ENCODE assay signal across 8 cellular contexts in the genomic region with DNA sequence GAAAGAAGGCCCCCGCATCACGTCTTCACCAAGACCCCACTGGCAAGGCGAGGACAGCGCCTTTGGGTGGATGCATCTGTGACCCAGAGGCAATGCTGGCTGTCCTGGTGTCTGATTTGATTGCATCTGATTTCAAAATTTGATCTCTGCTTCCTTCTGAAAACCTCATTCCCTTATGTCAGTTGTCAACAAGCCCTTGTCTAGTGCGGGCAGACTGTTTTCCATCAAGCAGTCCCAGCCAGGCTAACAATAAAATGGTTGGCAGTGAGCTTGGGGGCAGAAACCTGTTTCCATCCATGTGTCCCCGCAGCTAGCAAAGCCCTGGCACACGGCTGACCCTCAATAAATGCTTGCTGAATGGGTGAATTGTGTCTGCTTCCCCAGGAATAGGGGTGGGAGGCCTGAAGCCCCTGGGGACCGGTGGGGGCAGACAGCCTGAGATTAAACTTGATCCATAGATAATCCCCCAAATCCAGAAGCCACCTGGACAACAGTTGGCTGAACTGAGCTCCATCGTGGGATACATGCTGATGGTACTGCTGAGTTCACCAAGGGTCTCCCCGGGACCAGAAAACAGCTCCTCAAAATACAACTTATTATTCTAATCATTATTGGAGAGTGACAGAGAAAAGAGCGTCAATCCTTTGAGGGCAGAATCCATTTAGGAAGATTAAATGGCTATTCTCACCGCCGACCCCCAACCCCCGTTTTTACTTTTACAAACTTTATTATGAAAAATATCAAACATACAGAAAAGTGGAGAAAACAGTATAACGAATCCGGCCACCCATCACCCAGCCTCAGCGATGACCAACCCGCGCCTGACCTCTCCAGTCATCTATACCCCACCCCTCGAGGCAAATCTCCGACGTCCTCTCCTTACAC. TPM values are rescaled to one million over a fixed set of nuclear protein-coding genes. Genes with fewer than 3 reads are reported as not detected.
A peak's percentile ranks its signal among the peaks of the same experiment; 100 is the strongest.
DNase-seq lines count a peak whose midpoint lies in the region; ATAC-seq and TF ChIP-seq lines count a peak whose summit lies in the region.

No MANE protein-coding gene starts in this region.

- no peak for TF ChIP-seq POLR2A in adrenal gland (IDR thresholded peaks at IDR 0.05)

- intact Hi-C loops in left ventricle myocardium inferior (cut with micrococcal nuclease): no loop called here
- intact Hi-C loops in Right ventricle myocardium inferior (cut with DNase I): loop anchor here (5.0 kb wide), 2 partner anchors 39 to 184 kb away; no protein-coding TSS in a partner anchor
- intact Hi-C loops in adrenal gland (cut with DNase I): loop anchor here in 1 of 2 donors (10.0 kb wide), 1 partner anchor 142 kb away; no protein-coding TSS in a partner anchor

- H3K27ac ChIP-seq in left ventricle myocardium inferior (replicated peaks) (peak overlapping the region; percentile 97), adrenal gland (peak overlapping the region; percentile 87 to 98 (median 95)), layer of hippocampus (ENCODE audit: low read depth, low read length) (peak overlapping the region; percentile 63), temporal lobe (ENCODE audit: low read depth, low read length) (peak overlapping the region; percentile 30)

- H3K27me3 ChIP-seq in left ventricle myocardium inferior (ENCODE audit: low read depth) (no peaks in the 10 kb centered on the region), adrenal gland (no peaks in the 10 kb centered on the region), layer of hippocampus (ENCODE audit: control insufficient read depth, insufficient read depth, low read length) (peaks cover 3% of the 10 kb centered on the region)

- H3K4me1 ChIP-seq in left ventricle myocardium inferior (peaks cover 70% of the 10 kb centered on the region), adrenal gland (replicated peaks in 1 of 2) (peaks cover 26 to 56% of the 10 kb centered on the region in 2 donors)

- DNase-seq in left ventricle myocardium inferior (no peak), Right ventricle myocardium inferior (ENCODE audit: missing footprints) (no peak), adrenal gland (peak in 1 of 7 donors; percentile 17), T-helper 9 cell (no peak)

- ATAC-seq in Right ventricle myocardium inferior (no peak), HG02571 (IDR thresholded peaks at IDR 0.05; ENCODE audit: unreplicated experiment) (no peak), HG03571 (IDR thresholded peaks at IDR 0.05; ENCODE audit: unreplicated experiment) (no peak)

- no peak for TF ChIP-seq CTCF in left ventricle myocardium inferior (IDR thresholded peaks at IDR 0.05; ENCODE audit: borderline replicate concordance)
- no peak for TF ChIP-seq CTCF in adrenal gland (IDR thresholded peaks at IDR 0.05)

- WGBS in adrenal gland, 4 donors: 22 to 32% (median 25%) methylated on average over 20 to 22 of the region's 22 CpGs

- peak overlapping the region; percentile 88 for H3K4me3 ChIP-seq in left ventricle myocardium inferior
- H3K4me3 ChIP-seq in adrenal gland: peak overlapping the region in 3 of 4 donors; percentile 9 to 90 (median 68)

- H3K36me3 ChIP-seq in left ventricle myocardium inferior (no peaks in the 10 kb centered on the region), adrenal gland (replicated peaks in 1 of 2) (no peaks in the 10 kb centered on the region)

- H3K9me3 ChIP-seq in left ventricle myocardium inferior (replicated peaks) (no peaks in the 10 kb centered on the region), adrenal gland (replicated peaks in 1 of 3) (no peaks in the 10 kb centered on the region)

RNA-seq across cellular contexts. Expression of a gene that starts 0.9 kb away (rescaled TPM):
- total RNA-seq in left ventricle myocardium inferior (15.0 TPM), Right ventricle myocardium inferior (6.2 TPM), adrenal gland (10 to 100 TPM; 12.4 to 61.7 (median 17.2) TPM), temporal lobe (3.0 TPM)
- 10 to 100 TPM; 11.7 to 33.7 (median 17.2) TPM for polyA plus RNA-seq in adrenal gland

Comparison
In these comparisons a context has a peak if more than half of its experiments do, and no peak if none do; other contexts are left out.
1. H3K27ac ChIP-seq: peak in every context shown above with its lines; median percentile 97 in left ventricle myocardium inferior; 95 in adrenal gland; 63 in layer of hippocampus; 30 in temporal lobe.